25 cellular contexts compared by ENCODE assay signal in genomic region chr1:27861436-27861835, GRCh38. TPM values are rescaled to one million over a fixed set of nuclear protein-coding genes. Genes with fewer than 3 reads are reported as not detected.
DNase-seq lines count a peak whose midpoint lies in the region; ATAC-seq and TF ChIP-seq lines count a peak whose summit lies in the region.
"Had no signal": no experiment of that assay in that cellular context is flagged by ENCODE, and none has a peak within 500 bp of the region (broad histone marks: within the 10 kb centered on the region; RNA-seq: fewer than 3 reads in every experiment).

No MANE protein-coding gene starts in this region.

- no peaks in the 10 kb centered on the region for H3K36me3 ChIP-seq in upper lobe of right lung
- H3K36me3 ChIP-seq: SJCRH30 had no signal

- H3K4me1 ChIP-seq in upper lobe of right lung: peaks cover 3% of the 10 kb centered on the region

- no peak for ATAC-seq in naive B cell (ENCODE audit: low read depth in 2 of 2)
- ATAC-seq in upper lobe of right lung: no peak
- ATAC-seq in HG02981 (IDR thresholded peaks at IDR 0.05; ENCODE audit: unreplicated experiment): no peak

- H3K27ac ChIP-seq in upper lobe of right lung: no peak overlapping the region
- H3K27ac ChIP-seq: 22Rv1, SJCRH30 had no signal

- no peak overlapping the region for H3K4me3 Mint-ChIP-seq in activated naive CD4-positive, alpha-beta T cell treated with anti-CD3 and anti-CD28 coated beads, Interleukin-2, amount 50 U/mL, for 24 hours
- no peak overlapping the region for H3K4me3 Mint-ChIP-seq in naive B cell

- H3K4me1 Mint-ChIP-seq in activated naive CD4-positive, alpha-beta T cell treated with anti-CD3 and anti-CD28 coated beads, Interleukin-2, amount 50 U/mL, for 24 hours: peaks cover 41% of the 10 kb centered on the region
- H3K4me1 Mint-ChIP-seq in naive B cell: peaks cover 32 to 52% (median 45%) of the 10 kb centered on the region in 3 donors

- H3K27ac Mint-ChIP-seq in activated naive CD4-positive, alpha-beta T cell treated with anti-CD3 and anti-CD28 coated beads, Interleukin-2, amount 50 U/mL, for 24 hours: peak overlapping the region; percentile 43
- peak overlapping the region in 4 of 6 donors; percentile 28 to 89 (median 80) for H3K27ac Mint-ChIP-seq in naive B cell

- H3K36me3 Mint-ChIP-seq in activated naive CD4-positive, alpha-beta T cell treated with anti-CD3 and anti-CD28 coated beads, Interleukin-2, amount 50 U/mL, for 24 hours: no peaks in the 10 kb centered on the region
- H3K36me3 Mint-ChIP-seq in naive B cell: no peaks in the 10 kb centered on the region

- H3K9me3 ChIP-seq in upper lobe of right lung: no peaks in the 10 kb centered on the region
- H3K9me3 ChIP-seq: SJCRH30 had no signal

- no peaks in the 10 kb centered on the region for H3K27me3 Mint-ChIP-seq in activated naive CD4-positive, alpha-beta T cell treated with anti-CD3 and anti-CD28 coated beads, Interleukin-2, amount 50 U/mL, for 24 hours
- H3K27me3 Mint-ChIP-seq in naive B cell: no peaks in the 10 kb centered on the region

- H3K9me3 Mint-ChIP-seq in activated naive CD4-positive, alpha-beta T cell treated with anti-CD3 and anti-CD28 coated beads, Interleukin-2, amount 50 U/mL, for 24 hours: no peaks in the 10 kb centered on the region
- no peaks in the 10 kb centered on the region for H3K9me3 Mint-ChIP-seq in naive B cell

- no peak for DNase-seq in activated naive CD4-positive, alpha-beta T cell treated with anti-CD3 and anti-CD28 coated beads, Interleukin-2, amount 50 U/mL, for 16 hours
- peak; percentile 78 for DNase-seq in SW480 (ENCODE audit: low spot score)
- no peak for DNase-seq in naive B cell
- peak; percentile 13 for DNase-seq in upper lobe of right lung
- DNase-seq in NCI-H1048 (lab: John Stamatoyannopoulos, UW): no peak
- no peak for DNase-seq in T-helper 9 cell
- DNase-seq: ACHN, C1 segment of cervical spinal cord, DMS53, GDM1, GOT3, HCEC 1CT, Kasumi-1, MM.1S, NCI-H1092, NCI-H1436 treated with DMSO at 0.1 percent for 48 hours, NCI-H2081, NCI-H2171, NCI-H446, NCI-H526 treated with DMSO at 0.1 percent for 48 hours, OCI-M1, SJCRH30 had no signal

- intact Hi-C loops in upper lobe of right lung (cut with DNase I): loop anchor here (10.0 kb wide), 1 partner anchor 113 kb away; no protein-coding TSS in a partner anchor

- no peaks in the 10 kb centered on the region for H3K27me3 ChIP-seq in upper lobe of right lung
- H3K27me3 ChIP-seq: SJCRH30 had no signal

- no peak overlapping the region for H3K4me3 ChIP-seq in upper lobe of right lung
- H3K4me3 ChIP-seq: SJCRH30 had no signal

- TF ChIP-seq CTCF in upper lobe of right lung (IDR thresholded peaks at IDR 0.05): no peak

RNA-seq across cellular contexts. Expression of gene THEMIS2, which starts 10.9 kb away (rescaled TPM):
- 10 to 100 TPM in 2 of 6 donors, 1 to 10 TPM in 4; 5.7 to 14.1 (median 9.5) TPM for polyA plus RNA-seq in naive B cell (ENCODE audit: low read depth in 6 of 6)
- 89.6 TPM for total RNA-seq in upper lobe of right lung

RNA-seq across cellular contexts. Expression of gene PPP1R8, which starts 30.9 kb away (rescaled TPM):
- polyA plus RNA-seq in naive B cell (ENCODE audit: low read depth in 6 of 6): 10 to 100 TPM; 25.8 to 40.9 (median 37.8) TPM
- total RNA-seq in upper lobe of right lung: 33.0 TPM

RNA-seq across cellular contexts. Expression of gene RPA2, which starts 52.9 kb away (rescaled TPM):
- polyA plus RNA-seq in naive B cell (ENCODE audit: low read depth in 6 of 6): 100 to 1,000 TPM; 128 to 275 (median 191) TPM
- 22.4 TPM for total RNA-seq in upper lobe of right lung

Comparison
In these comparisons a context has a peak if more than half of its experiments do, and no peak if none do; other contexts are left out.
1. DNase-seq: peak in SW480 (single experiment) and upper lobe of right lung (single experiment); none in activated naive CD4-positive, alpha-beta T cell treated with anti-CD3 and anti-CD28 coated beads, Interleukin-2, amount 50 U/mL, for 16 hours (single experiment), naive B cell (single experiment), NCI-H1048 (single experiment) and T-helper 9 cell (single experiment).